23 cellular contexts compared by ENCODE assay signal in genomic region chr11:129928923-129929692, GRCh38.
"Had no signal": no experiment of that assay in that cellular context is flagged by ENCODE, and none has a peak within 500 bp of the region (broad histone marks: within the 10 kb centered on the region; RNA-seq: fewer than 3 reads in every experiment).

No MANE protein-coding gene starts in this region.

- H3K9me3 Mint-ChIP-seq: immature natural killer cell; naive thymus-derived CD8-positive, alpha-beta T cell; nephron; neural crest cell; stimulated activated naive B cell treated with anti-CD40 and anti-IgM and Interleukin-4, amounts not matched to agents 10 μg/mL and 1 μg/mL and 100 μg/mL, for 72 hours had no signal

- DNase-seq: hypothalamus; immature natural killer cell; kidney; left colon; left ventricle myocardium inferior; midbrain; naive thymus-derived CD8-positive, alpha-beta T cell; occipital lobe; psoas muscle; stimulated activated CD4-positive, alpha-beta T cell treated with anti-CD3 and anti-CD28 coated beads, Interleukin-12 subunit alpha, Interleukin-12 subunit beta, amount 100 ng/mL, for 4 hours; stimulated activated CD4-positive, alpha-beta T cell treated with anti-CD3 and anti-CD28 coated beads, Interleukin-15, amount 100 ng/mL, for 24 hours; stimulated activated CD4-positive, alpha-beta T cell treated with anti-CD3 and anti-CD28 coated beads, Interleukin-2, amount 100 ng/mL, for 24 hours; stimulated activated CD4-positive, alpha-beta T cell treated with anti-CD3 and anti-CD28 coated beads, Interleukin-4, amount 100 ng/mL, for 1 hour; stimulated activated naive B cell treated with anti-CD40 and anti-IgM and Interleukin-4, amounts not matched to agents 10 μg/mL and 1 μg/mL and 100 μg/mL, for 72 hours; stimulated activated naive CD8-positive, alpha-beta T cell treated with anti-CD3 and anti-CD28 coated beads, Interleukin-15, Interleukin-2, amounts not matched to agents 100 U/mL and 50 U/mL, for 24 hours; stomach; testis; thyroid gland; transverse colon; upper lobe of left lung had no signal

- H3K4me3 Mint-ChIP-seq: immature natural killer cell; naive thymus-derived CD8-positive, alpha-beta T cell; nephron; neural crest cell; stimulated activated naive B cell treated with anti-CD40 and anti-IgM and Interleukin-4, amounts not matched to agents 10 μg/mL and 1 μg/mL and 100 μg/mL, for 72 hours had no signal

- H3K27me3 Mint-ChIP-seq: naive thymus-derived CD8-positive, alpha-beta T cell; stimulated activated naive B cell treated with anti-CD40 and anti-IgM and Interleukin-4, amounts not matched to agents 10 μg/mL and 1 μg/mL and 100 μg/mL, for 72 hours had no signal

- H3K27ac Mint-ChIP-seq: immature natural killer cell; nephron; stimulated activated naive B cell treated with anti-CD40 and anti-IgM and Interleukin-4, amounts not matched to agents 10 μg/mL and 1 μg/mL and 100 μg/mL, for 72 hours had no signal

- H3K4me1 Mint-ChIP-seq: immature natural killer cell; naive thymus-derived CD8-positive, alpha-beta T cell; stimulated activated naive B cell treated with anti-CD40 and anti-IgM and Interleukin-4, amounts not matched to agents 10 μg/mL and 1 μg/mL and 100 μg/mL, for 72 hours had no signal

- ATAC-seq: left colon; naive thymus-derived CD8-positive, alpha-beta T cell; psoas muscle; sciatic nerve; stimulated activated naive B cell treated with anti-CD40 and anti-IgM and Interleukin-4, amounts not matched to agents 10 μg/mL and 1 μg/mL and 100 μg/mL, for 72 hours; stimulated activated naive CD8-positive, alpha-beta T cell treated with anti-CD3 and anti-CD28 coated beads, Interleukin-15, Interleukin-2, amounts not matched to agents 100 U/mL and 50 U/mL, for 24 hours had no signal
